In genomic region chr12:104478396-104479140, GRCh38 we compare ENCODE assay signal across 8 cellular contexts. TPM values are rescaled to one million over a fixed set of nuclear protein-coding genes. Genes with fewer than 3 reads are reported as not detected.
DNase-seq lines count a peak whose midpoint lies in the region; ATAC-seq, FAIRE-seq and TF ChIP-seq lines count a peak whose summit lies in the region.

No MANE protein-coding gene starts in this region.

- no peaks in the 10 kb centered on the region; a peak in 2 of 5 replicates for H3K9me3 Mint-ChIP-seq in H9

- no peak overlapping the region for H3K4me3 Mint-ChIP-seq in H9

- H4K20me1 ChIP-seq in IMR-90 (ENCODE audit: insufficient read depth, low read length) (no peaks in the 10 kb centered on the region), osteoblast (ENCODE audit: insufficient read depth, low read length) (no peaks in the 10 kb centered on the region), H9 (ENCODE audit: control insufficient read depth, insufficient read depth, insufficient read length) (no peaks in the 10 kb centered on the region)

- 0 out of 2 replicates have a peak, but pooled peaks cover 2% of the 10 kb centered on the region for H3K4me1 ChIP-seq in IMR-90 (ENCODE audit: control insufficient read depth, insufficient read depth, low read length)
- H3K4me1 ChIP-seq in osteoblast (ENCODE audit: insufficient read depth, low read length) = peaks cover 17% of the 10 kb centered on the region
- H3K4me1 ChIP-seq in H9 (ENCODE audit: insufficient read depth, low read length) = no peaks in the 10 kb centered on the region
- H3K4me1 ChIP-seq in foreskin keratinocyte = no peaks in the 10 kb centered on the region

- H3K36me3 ChIP-seq in IMR-90 (ENCODE audit: control insufficient read depth, insufficient read depth, low read length) (no peaks in the 10 kb centered on the region), osteoblast (ENCODE audit: insufficient read depth, low read length) (no peaks in the 10 kb centered on the region)

- no peak overlapping the region for H3K14ac ChIP-seq in IMR-90 (replicated peaks; ENCODE audit: low read depth, low read length)
- no peak overlapping the region for H3K14ac ChIP-seq in H9 (ENCODE audit: insufficient read depth, low read length)

- TF ChIP-seq CTCF in IMR-90 (conservative IDR thresholded peaks at IDR 0.05; ENCODE audit: low read depth, low read length) (no peak), osteoblast (IDR thresholded peaks at IDR 0.05; ENCODE audit: extremely low read depth, low read depth, low read length) (no peak), H9 (conservative IDR thresholded peaks at IDR 0.05) (no peak), foreskin keratinocyte (conservative IDR thresholded peaks at IDR 0.05) (no peak)

- FAIRE-seq in GM12891 (lab: Jason Lieb, UNC) = peak; percentile 92

- H3K79me1 ChIP-seq in IMR-90 (ENCODE audit: low read depth in 1 of 2, low read length in 2 of 2) = no peaks in the 10 kb centered on the region
- H3K79me1 ChIP-seq in H9 (ENCODE audit: insufficient read depth, low read depth, low read length, poor library complexity, severe bottlenecking) = no peaks in the 10 kb centered on the region

- H3K56ac ChIP-seq in IMR-90 (ENCODE audit: extremely low read depth, insufficient read depth, low read length) = no peak overlapping the region
- no peak overlapping the region for H3K56ac ChIP-seq in H9 (ENCODE audit: insufficient read length, low read depth, low read length)

- peaks cover 64% of the 10 kb centered on the region for H3K79me2 ChIP-seq in osteoblast (ENCODE audit: insufficient read depth, low read length)
- no peaks in the 10 kb centered on the region for H3K79me2 ChIP-seq in H9 (ENCODE audit: insufficient read depth, low read length)

- no peak overlapping the region for H4K91ac ChIP-seq in IMR-90 (ENCODE audit: insufficient read depth, low read depth, low read length)
- no peak overlapping the region for H4K91ac ChIP-seq in H9 (ENCODE audit: insufficient read length, low read depth, low read length)

- no peak overlapping the region; the same call in 1 of the 2 replicates for H2BK20ac ChIP-seq in IMR-90 (ENCODE audit: low read depth, low read length)
- no peak overlapping the region for H2BK20ac ChIP-seq in H9 (ENCODE audit: low read depth, low read length, poor library complexity, severe bottlenecking)

- no peak overlapping the region for H3K18ac ChIP-seq in IMR-90 (ENCODE audit: low read depth, low read length)
- no peak overlapping the region for H3K18ac ChIP-seq in H9 (ENCODE audit: insufficient read length, low read depth, low read length)

- no peak overlapping the region for H2BK12ac ChIP-seq in H9 (ENCODE audit: insufficient read length, low read depth, low read length)

- dilution Hi-C loops in IMR-90 (cut with HindIII; ENCODE audit: low sequenced_read_pairs, unreplicated experiment) = no loop called here

- TF ChIP-seq POLR2A in GM12891 (IDR thresholded peaks at IDR 0.05; ENCODE audit: low read depth, low read length) = 0 out of 2 replicates have a peak, but pooled peaks have one; percentile 27
- no peak for TF ChIP-seq POLR2A in IMR-90 (IDR thresholded peaks at IDR 0.05; ENCODE audit: low read depth, low read length)

- no peak overlapping the region for H2AK9ac ChIP-seq in IMR-90 (replicated peaks; ENCODE audit: low read depth, low read length, poor library complexity)

- H3K27me3 Mint-ChIP-seq in H9 (ENCODE audit: low read depth) = no peaks in the 10 kb centered on the region

- H2BK120ac ChIP-seq in IMR-90 (ENCODE audit: low read depth, low read length) (peak overlapping the region; percentile 38; the same call in 1 of the 2 replicates), H9 (ENCODE audit: low read depth, low read length, poor library complexity, severe bottlenecking) (no peak overlapping the region)

- no TSS peak for BruUV-seq in IMR-90 (replicated peaks; lab: Mats Ljungman, UMichigan)

- H3K9me1 ChIP-seq in IMR-90 (ENCODE audit: insufficient read depth, low read length) = peaks cover 5% of the 10 kb centered on the region; the same call in 1 of the 2 replicates

- peak overlapping the region; percentile 16; the same call in 1 of the 2 replicates for H2AK5ac ChIP-seq in IMR-90 (ENCODE audit: low read depth, low read length)
- H2AK5ac ChIP-seq in H9 (ENCODE audit: insufficient read length, low read length) = no peak overlapping the region

- H3K27ac Mint-ChIP-seq in H9 = peak overlapping the region in 1 of 3 experiments; percentile 22; a peak in 1 of 7 replicates

- H2BK5ac ChIP-seq in IMR-90 (ENCODE audit: low read depth, low read length, poor library complexity, severe bottlenecking) = no peak overlapping the region
- H2BK5ac ChIP-seq in H9 (ENCODE audit: insufficient read length, low read length) = no peak overlapping the region

- no peak for TF ChIP-seq RAD21 in IMR-90 (IDR thresholded peaks at IDR 0.05; ENCODE audit: low read length)

- no peak overlapping the region for H3K4me2 ChIP-seq in IMR-90 (ENCODE audit: low read depth, low read length)
- H3K4me2 ChIP-seq in osteoblast (ENCODE audit: insufficient read depth, low read length) = peak overlapping the region; percentile 56
- no peak overlapping the region for H3K4me2 ChIP-seq in H9 (ENCODE audit: insufficient read depth, insufficient read length, low read length)

- in situ Hi-C loops in IMR-90 (cut with MboI; ENCODE audit: low sequenced_read_pairs) = no loop called here

- H3K23me2 ChIP-seq in H9 (ENCODE audit: insufficient read length, low read depth, low read length, poor library complexity, severe bottlenecking) = no peaks in the 10 kb centered on the region

- H3K23ac ChIP-seq in IMR-90 (ENCODE audit: low read depth, low read length) (0 out of 2 replicates have a peak overlapping the region, but pooled peaks have one; percentile 7), H9 (ENCODE audit: insufficient read length, low read depth, low read length) (no peak overlapping the region)

- no peak overlapping the region for H2AFZ ChIP-seq in IMR-90 (replicated peaks; ENCODE audit: low read length, poor library complexity)
- H2AFZ ChIP-seq in osteoblast (ENCODE audit: low read length) = peak overlapping the region; percentile 11
- no peak overlapping the region for H2AFZ ChIP-seq in H9 (ENCODE audit: low read length)

- no peak for DNase-seq in GM12891 (ENCODE audit: insufficient read length, low spot score)
- DNase-seq in IMR-90 = no peak
- peak; percentile 25 for DNase-seq in activated effector memory CD4-positive, alpha-beta T cell treated with Interleukin-2 at 50 U/mL for 16 hours
- DNase-seq in osteoblast (ENCODE audit: insufficient read length, low spot score, missing footprints) = no peak
- no peak for DNase-seq in H9
- no peak for DNase-seq in foreskin keratinocyte
- no peak for DNase-seq in DMS114 treated with DMSO at 0.1 percent for 48 hours (lab: John Stamatoyannopoulos, UW; ENCODE audit: unreplicated experiment)

- CTCF ChIA-PET in IMR-90 (lab: Yijun Ruan, JAX) = no interaction called here

- H3K27me3 ChIP-seq in IMR-90 (ENCODE audit: control insufficient read depth, insufficient read depth, low read length) (no peaks in the 10 kb centered on the region), osteoblast (ENCODE audit: insufficient read depth, low read length) (no peaks in the 10 kb centered on the region), H9 (ENCODE audit: insufficient read depth, low read length) (no peaks in the 10 kb centered on the region), foreskin keratinocyte (no peaks in the 10 kb centered on the region)

- intact Hi-C loops in IMR-90 (cut with micrococcal nuclease) = no loop called here

- no peak overlapping the region for H3K4me3 ChIP-seq in IMR-90 (ENCODE audit: insufficient read depth, low read depth, low read length)
- H3K4me3 ChIP-seq in osteoblast (ENCODE audit: insufficient read depth, low read length) = no peak overlapping the region

- H3K9me3 ChIP-seq in IMR-90 (ENCODE audit: control insufficient read depth, insufficient read depth, low read length) = peaks cover 8% of the 10 kb centered on the region
- H3K9me3 ChIP-seq in osteoblast (ENCODE audit: low read depth, low read length) = no peaks in the 10 kb centered on the region
- H3K9me3 ChIP-seq in H9 (ENCODE audit: control insufficient read depth, low read depth, low read length) = no peaks in the 10 kb centered on the region

- no peak overlapping the region for H4K5ac ChIP-seq in IMR-90 (ENCODE audit: low read depth, low read length)
- no peak overlapping the region for H4K5ac ChIP-seq in H9 (ENCODE audit: insufficient read length, low read depth, low read length)

- POLR2A ChIA-PET in IMR-90 (lab: Charles Lee; ENCODE audit: unreplicated experiment) = no interaction called here

- peaks cover 9 to 16% of the 10 kb centered on the region in 2 experiments for H3K4me1 Mint-ChIP-seq in H9

- H3K36me3 Mint-ChIP-seq in H9 (ENCODE audit: insufficient read depth in 1 of 3, low read depth in 3 of 3) = peaks cover 0 to 1% (median 0%) of the 10 kb centered on the region in 3 experiments; a peak in 1 of 7 replicates

- no peak overlapping the region for H3T11ph ChIP-seq in H9 (ENCODE audit: low read length)

- H3K27ac ChIP-seq in IMR-90 (ENCODE audit: insufficient read depth, low read length) = no peak overlapping the region
- no peak overlapping the region for H3K27ac ChIP-seq in osteoblast (ENCODE audit: low read depth, low read length)
- no peak overlapping the region for H3K27ac ChIP-seq in H9 (ENCODE audit: insufficient read length, low read depth, low read length)
- no peak overlapping the region for H3K27ac ChIP-seq in foreskin keratinocyte

- WGBS in IMR-90 (ENCODE audit: extremely low coverage in 2 of 2, insufficient read length in 1 of 2), 2 experiments = 60% methylated on average over 1 of the region's 8 CpGs; no CpG with 5 or more reads in 1 of the 2 experiments
- no CpG with 5 or more reads among the region's 8 CpGs for WGBS in H9 (ENCODE audit: extremely low coverage, insufficient read length, low lambda C conversion rate)

- ATAC-seq in GM21447 (IDR thresholded peaks at IDR 0.05; ENCODE audit: unreplicated experiment) (peak; percentile 95), IMR-90 (ENCODE audit: low read depth) (no peak), foreskin keratinocyte (no peak)

- H2BK15ac ChIP-seq in IMR-90 (ENCODE audit: low read depth, low read length) (no peak overlapping the region), H9 (ENCODE audit: low read depth, low read length) (no peak overlapping the region)

- H3K4ac ChIP-seq in IMR-90 (ENCODE audit: low read depth, low read length) (no peak overlapping the region; the same call in 1 of the 2 replicates), H9 (ENCODE audit: low read depth, low read length) (no peak overlapping the region)

- no peak overlapping the region for H3K9ac ChIP-seq in IMR-90 (ENCODE audit: low read depth, low read length)
- no peak overlapping the region for H3K9ac ChIP-seq in H9 (ENCODE audit: extremely low read depth, insufficient read length, low read length)

- 0 out of 4 replicates have a peak overlapping the region, but pooled peaks of 1 of the 2 experiments have one; percentile 13 for H4K8ac ChIP-seq in IMR-90 (ENCODE audit: low read depth in 2 of 2, low read length in 2 of 2)
- no peak overlapping the region for H4K8ac ChIP-seq in H9 (replicated peaks; ENCODE audit: insufficient read length, low read depth, low read length)

RNA-seq across cellular contexts. Expression of gene CHST11, which starts 21.8 kb away (rescaled TPM):
- polyA plus RNA-seq in GM12891 (2012; ENCODE audit: low read depth, missing spikeins) = 9.8 TPM
- total RNA-seq in IMR-90 (2012; rRNA removed) (1.4 TPM in 2 replicates), osteoblast (23.0 and 24.6 TPM in 2 replicates), H9 (2021) (6.7 and 7.9 TPM in 2 replicates), foreskin keratinocyte (17.2 and 22.9 TPM in 2 replicates)
- polyA plus RNA-seq in IMR-90 (2012; rRNA removed) (2.7 and 4.3 TPM in 2 replicates), foreskin keratinocyte (9.4 and 12.4 TPM in 2 replicates)
- 2.5 and 2.8 TPM in 2 replicates for polyA plus RNA-seq in IMR-90 (2012; cell fraction: cytosol; rRNA removed)
- 0.69 and 1.6 TPM in 2 replicates for polyA plus RNA-seq in IMR-90 (2012; cell fraction: nucleus; rRNA removed; ENCODE audit: low replicate concordance)
